9 cellular contexts compared by ENCODE assay signal in genomic region chrX:33218819-33219218, GRCh38. TPM values are rescaled to one million over a fixed set of nuclear protein-coding genes. Genes with fewer than 3 reads are reported as not detected.
"Had no signal": no experiment of that assay in that cellular context is flagged by ENCODE, and none has a peak within 500 bp of the region (broad histone marks: within the 10 kb centered on the region; RNA-seq: fewer than 3 reads in every experiment).

No MANE protein-coding gene starts in this region.

- H3K4me2 ChIP-seq: GM23338, KMS-11 had no signal

- H3K9ac ChIP-seq: KMS-11 had no signal

- ATAC-seq: GM23338 had no signal

- H3K27ac ChIP-seq: KMS-11 had no signal

- FAIRE-seq: H1, H54, HTR-8/SVneo had no signal

- H2AFZ ChIP-seq: GM23338 had no signal

- DNase-seq: H9, HCEC 1CT, KBM-7 had no signal

- H3K4me3 ChIP-seq: GM23338 had no signal

RNA-seq across cellular contexts. Expression of gene DMD, which starts 7.5 kb away (rescaled TPM):
- total RNA-seq: HT-29 had no signal
